Comparison of ENCODE assay signal across 25 cellular contexts in the genomic region with DNA sequence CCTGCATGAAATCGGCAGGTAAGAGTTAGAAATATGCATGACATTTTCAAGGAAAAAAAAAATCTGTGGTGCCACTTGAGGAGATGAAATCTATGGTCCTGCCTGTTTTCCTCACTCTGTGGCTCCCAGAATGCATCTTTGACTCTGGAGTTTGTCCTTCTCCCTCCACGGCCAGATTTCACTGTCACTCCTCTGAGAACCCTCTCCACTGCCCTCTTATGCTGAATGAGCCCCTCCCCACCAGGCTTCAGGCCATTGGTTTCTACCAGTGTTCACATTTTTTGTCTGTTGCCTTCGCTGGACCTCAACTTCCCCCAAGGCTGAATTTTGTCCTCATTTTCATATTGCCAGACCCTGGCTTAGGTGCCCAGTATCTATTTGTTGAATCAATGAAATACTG.
"Had no signal": no experiment of that assay in that cellular context is flagged by ENCODE, and none has a peak within 500 bp of the region (broad histone marks: within the 10 kb centered on the region; RNA-seq: fewer than 3 reads in every experiment).

No MANE protein-coding gene starts in this region.

- H3K27me3 Mint-ChIP-seq: stimulated activated memory B cell treated with anti-CD40 and anti-IgM and Interleukin-4, amounts not matched to agents 10 μg/mL and 1 μg/mL and 100 μg/mL, for 72 hours; stimulated activated naive CD8-positive, alpha-beta T cell treated with anti-CD3 and anti-CD28 coated beads, Interleukin-15, amount 100 ng/mL, for 72 hours had no signal

- H3K9me3 ChIP-seq: left lung, lower lobe of right lung, ovary, right atrium auricular region, right lobe of liver, testis, thyroid gland, transverse colon, upper lobe of left lung, vagina had no signal

- H3K36me3 ChIP-seq: left lung, lower lobe of right lung, ovary, right atrium auricular region, right lobe of liver, thyroid gland, transverse colon, upper lobe of left lung, vagina had no signal

- H3K4me2 ChIP-seq: smooth muscle cell had no signal

- DNase-seq: kidney glomerular epithelial cell; left colon; left lung; lower lobe of right lung; mammary epithelial cell; mesenchymal stem cell; naive thymus-derived CD8-positive, alpha-beta T cell; ovary; right lobe of liver; stimulated activated CD4-positive, alpha-beta T cell treated with anti-CD3 and anti-CD28 coated beads, Interleukin-1b, Interleukin-23, amount 100 ng/mL, for 48 hours; stimulated activated CD4-positive, alpha-beta T cell treated with anti-CD3 and anti-CD28 coated beads, Interleukin-2, amount 100 ng/mL, for 48 hours; stimulated activated CD4-positive, alpha-beta T cell treated with anti-CD3 and anti-CD28 coated beads, Interleukin-4, amount 100 ng/mL, for 4 hours; stimulated activated CD8-positive, alpha-beta memory T cell treated with anti-CD3 and anti-CD28 coated beads, Interleukin-4, amount 100 ng/mL, for 48 hours; stimulated activated naive CD4-positive, alpha-beta T cell treated with Interleukin-2 at 50 U/mL for 16 hours; stimulated activated naive CD8-positive, alpha-beta T cell treated with anti-CD3 and anti-CD28 coated beads, Interleukin-15, amount 100 ng/mL, for 72 hours; testis; thyroid gland; transverse colon; upper lobe of left lung had no signal

- H3K9me3 Mint-ChIP-seq: naive thymus-derived CD8-positive, alpha-beta T cell; nephron; stimulated activated memory B cell treated with anti-CD40 and anti-IgM and Interleukin-4, amounts not matched to agents 10 μg/mL and 1 μg/mL and 100 μg/mL, for 72 hours; stimulated activated naive CD8-positive, alpha-beta T cell treated with anti-CD3 and anti-CD28 coated beads, Interleukin-15, amount 100 ng/mL, for 72 hours had no signal

- H3K4me1 ChIP-seq: left lung, lower lobe of right lung, right atrium auricular region, right lobe of liver, testis, thyroid gland, upper lobe of left lung, vagina had no signal

- H3K4me3 ChIP-seq: left lung, lower lobe of right lung, ovary, right atrium auricular region, right lobe of liver, smooth muscle cell, testis, thyroid gland, transverse colon, upper lobe of left lung, vagina had no signal

- H3K27me3 ChIP-seq: left lung, ovary, right atrium auricular region, right lobe of liver, testis, thyroid gland, transverse colon, upper lobe of left lung, vagina had no signal

- H3K4me3 Mint-ChIP-seq: naive thymus-derived CD8-positive, alpha-beta T cell; nephron; stimulated activated memory B cell treated with anti-CD40 and anti-IgM and Interleukin-4, amounts not matched to agents 10 μg/mL and 1 μg/mL and 100 μg/mL, for 72 hours; stimulated activated naive CD8-positive, alpha-beta T cell treated with anti-CD3 and anti-CD28 coated beads, Interleukin-15, amount 100 ng/mL, for 72 hours had no signal

- H3K27ac ChIP-seq: left lung, lower lobe of right lung, ovary, right atrium auricular region, right lobe of liver, testis, thyroid gland, transverse colon, upper lobe of left lung, vagina had no signal

- ATAC-seq: left colon; left lung; lower lobe of right lung; naive thymus-derived CD8-positive, alpha-beta T cell; right lobe of liver; stimulated activated memory B cell treated with anti-CD40 and anti-IgM and Interleukin-4, amounts not matched to agents 10 μg/mL and 1 μg/mL and 100 μg/mL, for 72 hours; stimulated activated naive CD8-positive, alpha-beta T cell treated with anti-CD3 and anti-CD28 coated beads, Interleukin-15, amount 100 ng/mL, for 72 hours had no signal

- H3K27ac Mint-ChIP-seq: naive thymus-derived CD8-positive, alpha-beta T cell; nephron; progenitor cell of endocrine pancreas; stimulated activated memory B cell treated with anti-CD40 and anti-IgM and Interleukin-4, amounts not matched to agents 10 μg/mL and 1 μg/mL and 100 μg/mL, for 72 hours; stimulated activated naive CD8-positive, alpha-beta T cell treated with anti-CD3 and anti-CD28 coated beads, Interleukin-15, amount 100 ng/mL, for 72 hours had no signal

- H3K36me3 Mint-ChIP-seq: naive thymus-derived CD8-positive, alpha-beta T cell; stimulated activated memory B cell treated with anti-CD40 and anti-IgM and Interleukin-4, amounts not matched to agents 10 μg/mL and 1 μg/mL and 100 μg/mL, for 72 hours had no signal
